12 cellular contexts compared by ENCODE assay signal in the genomic region with DNA sequence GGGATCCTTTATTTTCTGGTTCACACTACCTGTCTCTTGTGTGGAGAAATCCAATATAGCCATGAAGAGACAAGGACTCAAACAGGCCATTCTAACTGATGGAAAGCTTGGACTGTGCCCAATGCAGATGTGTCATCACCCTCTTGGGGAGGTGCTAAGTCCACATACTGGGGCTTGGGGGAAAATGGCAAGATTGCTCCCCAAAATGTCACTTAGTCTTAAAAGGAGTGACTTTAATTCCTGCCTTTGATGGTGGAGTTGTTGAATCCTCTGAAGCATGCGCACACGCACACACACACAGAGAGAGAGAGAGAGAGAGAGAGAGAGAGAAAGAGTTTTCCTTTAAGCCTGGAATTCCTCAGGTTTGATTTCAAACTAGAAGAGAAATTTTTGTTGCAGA.
DNase-seq lines count a peak whose midpoint lies in the region; ATAC-seq and TF ChIP-seq lines count a peak whose summit lies in the region.
"Had no signal": no experiment of that assay in that cellular context is flagged by ENCODE, and none has a peak within 500 bp of the region (broad histone marks: within the 10 kb centered on the region; RNA-seq: fewer than 3 reads in every experiment).

No MANE protein-coding gene starts in this region.

- H3K4me3 ChIP-seq in brain microvascular endothelial cell (ENCODE audit: low read depth, low read length) (no peak overlapping the region), heart left ventricle (no peak overlapping the region), sigmoid colon (no peak overlapping the region)

- H3K9me3 Mint-ChIP-seq in HFFc6 = no peaks in the 10 kb centered on the region

- H3K4me1 ChIP-seq in heart left ventricle = peaks cover 0 to 15% (median 3%) of the 10 kb centered on the region in 12 donors
- peaks cover 0 to 21% (median 16%) of the 10 kb centered on the region in 4 donors for H3K4me1 ChIP-seq in sigmoid colon

- no peaks in the 10 kb centered on the region; the same call in 1 of the 2 replicates for H3K36me3 Mint-ChIP-seq in HFFc6 (ENCODE audit: low read depth)

- H3K27me3 Mint-ChIP-seq in HFFc6 (ENCODE audit: insufficient read depth) = no peaks in the 10 kb centered on the region; the same call in 1 of the 2 replicates

- peak overlapping the region; percentile 39 for H3K27ac ChIP-seq in brain microvascular endothelial cell
- H3K27ac ChIP-seq in heart left ventricle = peak overlapping the region in 7 of 12 donors; percentile 1 to 50 (median 25)
- peak overlapping the region; percentile 13 to 56 (median 36) for H3K27ac ChIP-seq in sigmoid colon

- DNase-seq in HFFc6 (peak; percentile 9), brain microvascular endothelial cell (peak; percentile 18), heart left ventricle (no peak), sigmoid colon (no peak), RKO (ENCODE audit: low spot score) (no peak)
- DNase-seq in activated CD8-positive, alpha-beta memory T cell treated with anti-CD3 and anti-CD28 coated beads, Interleukin-2, amount 50 U/mL, for 4 hours = no peak
- DNase-seq in activated CD4-positive, alpha-beta T cell treated with anti-CD3 and anti-CD28 coated beads for 48 hours = no peak
- DNase-seq: activated CD4-positive, alpha-beta T cell treated with anti-CD3 and anti-CD28 coated beads for 1 hour; Calu3; left colon; NCI-H1092 had no signal

- H3K4me3 Mint-ChIP-seq in HFFc6 = peak overlapping the region; percentile 51

- no peak for TF ChIP-seq CTCF in HFFc6 (IDR thresholded peaks at IDR 0.05)
- no peak for TF ChIP-seq CTCF in brain microvascular endothelial cell (IDR thresholded peaks at IDR 0.05; ENCODE audit: low read depth, low read length, missing control alignments)
- no peak for TF ChIP-seq CTCF in heart left ventricle (IDR thresholded peaks at IDR 0.05)
- TF ChIP-seq CTCF in sigmoid colon (IDR thresholded peaks at IDR 0.05) = no peak

- no peaks in the 10 kb centered on the region for H3K27me3 ChIP-seq in brain microvascular endothelial cell (replicated peaks)
- H3K27me3 ChIP-seq in heart left ventricle = no peaks in the 10 kb centered on the region
- no peaks in the 10 kb centered on the region for H3K27me3 ChIP-seq in sigmoid colon

- no peak for TF ChIP-seq EP300 in sigmoid colon (IDR thresholded peaks at IDR 0.05)

- WGBS in heart left ventricle, 4 donors = 82 to 96% (median 89%) methylated on average over 2 of the region's 2 CpGs
- 93 to 97% methylated on average over 2 of the region's 2 CpGs for WGBS in sigmoid colon, 2 donors

- peaks cover 78% of the 10 kb centered on the region for H3K4me1 Mint-ChIP-seq in HFFc6 (ENCODE audit: low read depth)

- in situ Hi-C loops in brain microvascular endothelial cell (cut with HindIII; ENCODE audit: low pct_ligation_motif_present, low sequenced_read_pairs) = no loop called here

- TF ChIP-seq POLR2A in heart left ventricle (IDR thresholded peaks at IDR 0.05) = no peak
- no peak for TF ChIP-seq POLR2A in sigmoid colon (IDR thresholded peaks at IDR 0.05)

- H3K27ac Mint-ChIP-seq in HFFc6 = peak overlapping the region; percentile 80

- H3K36me3 ChIP-seq in brain microvascular endothelial cell (replicated peaks) (no peaks in the 10 kb centered on the region), heart left ventricle (no peaks in the 10 kb centered on the region), sigmoid colon (no peaks in the 10 kb centered on the region)

- ATAC-seq in heart left ventricle (peak in 1 of 4 donors; percentile 46), GM19455 (IDR thresholded peaks at IDR 0.05; ENCODE audit: unreplicated experiment) (no peak)
- ATAC-seq: left colon had no signal

- intact Hi-C loops in heart left ventricle (cut with DNase I) = no loop called here
- intact Hi-C loops in sigmoid colon (cut with DNase I) = no loop called here

- H3K9me3 ChIP-seq in heart left ventricle (peaks cover 0 to 11% (median 3%) of the 10 kb centered on the region in 12 donors), sigmoid colon (no peaks in the 10 kb centered on the region)

Comparison
In these comparisons a context has a peak if more than half of its experiments do, and no peak if none do; other contexts are left out.
1. DNase-seq: peak in HFFc6 (single experiment) and brain microvascular endothelial cell (single experiment); none in heart left ventricle (0 of 5), sigmoid colon (single experiment), activated CD8-positive, alpha-beta memory T cell treated with anti-CD3 and anti-CD28 coated beads, Interleukin-2, amount 50 U/mL, for 4 hours (single experiment), activated CD4-positive, alpha-beta T cell treated with anti-CD3 and anti-CD28 coated beads for 48 hours (single experiment) and RKO (single experiment).
2. Peak in every context shown above with its lines, with median percentiles within 50 percentile points of each other: H3K27ac ChIP-seq.